1 cellular context compared by ENCODE assay signal in genomic region chr3:180275176-180275575, GRCh38.
TF ChIP-seq lines count a peak whose summit lies in the region.

No MANE protein-coding gene starts in this region.

TF ChIP-seq in GM23338, 12 proteins besides CTCF, POLR2A, EP300 and RAD21 (continued from another document):
- TF ChIP-seq ZNF462 (CRISPR knock-in tag; IDR thresholded peaks at IDR 0.05) (no peak), JUNB (IDR thresholded peaks at IDR 0.05; ENCODE audit: unreplicated experiment) (no peak), ZNF331 (CRISPR knock-in tag; IDR thresholded peaks at IDR 0.05; ENCODE audit: low read depth) (no peak), STAT1 (IDR thresholded peaks at IDR 0.05; ENCODE audit: unreplicated experiment) (no peak)
